In the genomic region with DNA sequence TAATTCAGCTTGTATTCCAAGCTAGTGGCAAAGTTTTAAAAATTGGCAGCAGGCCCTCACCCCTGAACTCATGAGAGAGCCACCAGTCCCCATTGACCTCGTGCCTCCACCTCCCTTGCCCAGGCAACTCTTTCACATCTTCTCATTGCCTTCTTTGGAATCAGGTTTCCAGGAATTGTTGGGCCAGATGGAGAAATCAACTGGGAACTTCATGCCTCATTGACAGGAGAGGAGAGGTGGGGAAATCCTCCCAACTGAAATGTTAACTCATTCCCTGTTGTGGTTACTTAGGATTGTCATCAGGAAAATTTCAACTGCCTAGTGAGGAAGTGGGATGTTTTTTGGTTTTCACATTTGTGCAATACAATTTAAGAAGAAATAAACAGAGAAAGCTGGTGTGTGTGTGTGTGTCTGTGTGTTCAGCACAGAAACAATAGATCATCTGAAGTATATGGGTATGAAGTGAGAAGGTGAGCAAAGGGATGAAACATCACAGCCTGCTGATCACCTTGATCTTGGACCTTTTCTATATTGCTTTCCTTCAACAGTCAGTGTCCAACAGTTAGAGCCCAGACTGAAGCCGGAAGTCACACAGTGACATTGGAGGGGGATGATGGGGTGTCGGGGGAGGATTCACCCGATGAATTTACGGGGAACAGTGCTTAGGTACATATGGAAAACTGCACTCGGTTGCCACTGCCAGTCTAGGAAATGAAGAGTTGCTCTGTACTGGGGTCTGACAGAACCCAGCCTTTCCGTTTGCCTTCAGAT, we compare ENCODE assay signal across 1 cellular context.
TF ChIP-seq lines count a peak whose summit lies in the region.

No MANE protein-coding gene starts in this region.

TF ChIP-seq in IMR-90, 13 proteins besides CTCF, POLR2A, EP300 and RAD21 (continued from another document):
- TF ChIP-seq USF2 (IDR thresholded peaks at IDR 0.05; ENCODE audit: low read depth, low read length), result no peak
